In the genomic region with DNA sequence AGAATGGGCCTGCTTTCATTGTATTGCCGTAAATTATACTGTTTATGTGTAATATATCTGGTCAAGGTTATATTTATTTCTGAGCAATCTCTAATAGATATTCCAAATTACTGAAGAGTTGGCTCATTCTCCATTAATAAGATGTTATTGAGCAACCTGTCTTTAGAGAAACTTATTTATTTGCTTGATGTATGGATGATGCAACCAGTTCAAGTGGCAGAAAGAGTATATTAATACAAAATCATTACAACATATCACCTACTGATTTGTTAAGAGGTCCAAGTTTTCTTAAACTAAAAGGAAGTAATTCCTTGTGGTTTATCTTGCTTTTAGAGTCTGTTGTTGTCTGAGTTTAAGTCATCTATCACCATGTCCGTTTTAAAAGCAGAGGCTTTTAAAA, we compare ENCODE assay signal across 16 cellular contexts.
"Had no signal": no experiment of that assay in that cellular context is flagged by ENCODE, and none has a peak within 500 bp of the region (broad histone marks: within the 10 kb centered on the region; RNA-seq: fewer than 3 reads in every experiment).

No MANE protein-coding gene starts in this region.

- H3K9me3 ChIP-seq: body of pancreas, thoracic aorta had no signal

- H3K36me3 ChIP-seq: thoracic aorta had no signal

- H3K4me1 Mint-ChIP-seq: activated naive CD4-positive, alpha-beta T cell treated with anti-CD3 and anti-CD28 coated beads, Interleukin-2, amount 10 ng/mL, durations not matched to agents 7 days and 5 days; central memory CD8-positive, alpha-beta T cell; mesothelial cell of epicardium; neural crest cell; stimulated activated naive CD8-positive, alpha-beta T cell treated with anti-CD3 and anti-CD28 coated beads, Interleukin-15, amount 100 ng/mL, for 72 hours had no signal

- H3K27me3 ChIP-seq: body of pancreas had no signal

- H3K79me2 ChIP-seq: parathyroid adenoma had no signal

- DNase-seq: activated CD4-positive, alpha-beta T cell treated with anti-CD3 and anti-CD28 coated beads, Interleukin-2, amount 50 U/mL, for 1 hour; activated naive CD4-positive, alpha-beta T cell treated with anti-CD3 and anti-CD28 coated beads, Interleukin-2, amount 10 ng/mL, durations not matched to agents 7 days and 5 days; activated T-cell treated with anti-CD3 and anti-CD28 coated beads for 4 hours; amniotic stem cell; body of pancreas; cortex of kidney; effector CD8-positive, alpha-beta T cell; hippocampal formation; stimulated activated CD4-positive, alpha-beta T cell treated with anti-CD3 and anti-CD28 coated beads, Interleukin-4, amount 100 ng/mL, for 4 hours; stimulated activated naive CD8-positive, alpha-beta T cell treated with anti-CD3 and anti-CD28 coated beads, Interleukin-15, amount 100 ng/mL, for 72 hours had no signal

- H3K27me3 Mint-ChIP-seq: activated naive CD4-positive, alpha-beta T cell treated with anti-CD3 and anti-CD28 coated beads, Interleukin-2, amount 10 ng/mL, durations not matched to agents 7 days and 5 days; central memory CD8-positive, alpha-beta T cell; stimulated activated naive CD8-positive, alpha-beta T cell treated with anti-CD3 and anti-CD28 coated beads, Interleukin-15, amount 100 ng/mL, for 72 hours had no signal

- H3K27ac Mint-ChIP-seq: activated naive CD4-positive, alpha-beta T cell treated with anti-CD3 and anti-CD28 coated beads, Interleukin-2, amount 10 ng/mL, durations not matched to agents 7 days and 5 days; activated T-helper 2 cell treated with anti-CD3 and anti-CD28 coated beads, Interferon-gamma antibody, Interleukin-2, Interleukin-4, amounts not matched to agents 10 μg/mL and 5 μg/mL and 100 μg/mL, durations not matched to agents 14 hours and 24 hours and 36 hours; mesothelial cell of epicardium; stimulated activated naive CD8-positive, alpha-beta T cell treated with anti-CD3 and anti-CD28 coated beads, Interleukin-15, amount 100 ng/mL, for 72 hours had no signal

- H3K4me3 Mint-ChIP-seq: activated naive CD4-positive, alpha-beta T cell treated with anti-CD3 and anti-CD28 coated beads, Interleukin-2, amount 10 ng/mL, durations not matched to agents 7 days and 5 days; central memory CD8-positive, alpha-beta T cell; mesothelial cell of epicardium; neural crest cell; stimulated activated naive CD8-positive, alpha-beta T cell treated with anti-CD3 and anti-CD28 coated beads, Interleukin-15, amount 100 ng/mL, for 72 hours had no signal

- H3K4me3 ChIP-seq: body of pancreas, thoracic aorta had no signal

- H3K36me3 Mint-ChIP-seq: activated naive CD4-positive, alpha-beta T cell treated with anti-CD3 and anti-CD28 coated beads, Interleukin-2, amount 10 ng/mL, durations not matched to agents 7 days and 5 days; mesothelial cell of epicardium had no signal

- H3K9me3 Mint-ChIP-seq: central memory CD8-positive, alpha-beta T cell; stimulated activated naive CD8-positive, alpha-beta T cell treated with anti-CD3 and anti-CD28 coated beads, Interleukin-15, amount 100 ng/mL, for 72 hours had no signal

- H3K4me1 ChIP-seq: body of pancreas, parathyroid adenoma had no signal

- H2AFZ ChIP-seq: parathyroid adenoma had no signal

- ATAC-seq: body of pancreas; stimulated activated naive CD8-positive, alpha-beta T cell treated with anti-CD3 and anti-CD28 coated beads, Interleukin-15, amount 100 ng/mL, for 72 hours had no signal

- H3K27ac ChIP-seq: body of pancreas, parathyroid adenoma, thoracic aorta had no signal
